Comparison of ENCODE assay signal across 1 cellular context in the genomic region with DNA sequence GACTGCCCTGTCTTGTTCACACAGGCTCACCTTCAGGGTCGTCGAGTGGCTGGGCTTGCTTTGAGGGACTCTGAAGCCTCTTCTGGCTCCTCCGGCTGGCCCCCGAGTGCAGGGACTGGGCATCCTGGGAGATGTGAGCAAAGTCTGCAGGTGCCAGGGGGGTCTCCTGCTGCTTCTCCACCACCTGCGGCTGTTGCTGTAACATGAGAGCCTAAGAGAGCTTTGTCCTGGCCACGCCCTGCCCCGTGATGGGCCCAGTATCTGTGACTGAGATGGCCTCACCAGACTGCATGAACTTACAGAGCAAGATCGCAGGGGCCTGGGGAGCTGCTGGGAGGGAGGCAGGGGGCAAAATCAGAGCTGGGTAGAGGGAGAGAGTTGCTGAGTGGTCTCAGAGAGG.
A peak's percentile ranks its signal among the peaks of the same experiment; 100 is the strongest.
TF ChIP-seq lines count a peak whose summit lies in the region.

No MANE protein-coding gene starts in this region.

TF ChIP-seq in H1, 55 proteins besides CTCF, POLR2A, EP300 and RAD21:
- TF ChIP-seq, protein P1, sequence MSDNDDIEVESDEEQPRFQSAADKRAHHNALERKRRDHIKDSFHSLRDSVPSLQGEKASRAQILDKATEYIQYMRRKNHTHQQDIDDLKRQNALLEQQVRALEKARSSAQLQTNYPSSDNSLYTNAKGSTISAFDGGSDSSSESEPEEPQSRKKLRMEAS (IDR thresholded peaks at IDR 0.05) = 0 out of 2 replicates have a peak, but pooled peaks have one; percentile 18
- peak; percentile 12; the same call in 1 of the 2 replicates for TF ChIP-seq TBP (IDR thresholded peaks at IDR 0.05; ENCODE audit: low read depth, low read length)
- TF ChIP-seq BCL11A (IDR thresholded peaks at IDR 0.05; ENCODE audit: low read depth in 2 of 2, low read length in 2 of 2) = no peak
TF ChIP-seq in H1: peak in this region for 2.
